ENCODE assay signal across 28 cellular contexts in genomic region chr3:84962460-84962859, GRCh38. TPM values are rescaled to one million over a fixed set of nuclear protein-coding genes. Genes with fewer than 3 reads are reported as not detected.
"Had no signal": no experiment of that assay in that cellular context is flagged by ENCODE, and none has a peak within 500 bp of the region (broad histone marks: within the 10 kb centered on the region; RNA-seq: fewer than 3 reads in every experiment).

No MANE protein-coding gene starts in this region.

- H3K9me3 ChIP-seq: colonic mucosa, heart right ventricle, pancreas, suprapubic skin, uterus had no signal

- H3K9me3 Mint-ChIP-seq: activated CD4-positive, alpha-beta memory T cell treated with anti-CD3 and anti-CD28 coated beads, Interleukin-2, amount 10 ng/mL, durations not matched to agents 7 days and 5 days; activated naive CD4-positive, alpha-beta T cell treated with anti-CD3 and anti-CD28 coated beads, Interleukin-2, amount 50 U/mL, for 24 hours; activated T-helper 1 cell treated with anti-CD3 and anti-CD28 coated beads, Interleukin-12 subunit alpha, Interleukin-12 subunit beta, Interleukin-2, Interleukin-4 antibody, amounts not matched to agents 30 ng/mL and 10 ng/mL and 1 ng/mL, durations not matched to agents 14 hours and 24 hours and 36 hours; stimulated activated naive CD8-positive, alpha-beta T cell treated with anti-CD3 and anti-CD28 coated beads, Interleukin-15, amount 100 ng/mL, for 72 hours; T-helper 1 cell treated with Interleukin-12 subunit alpha and Interleukin-12 subunit beta and Interleukin-4 antibody, amounts not matched to agents 30 μg/mL and 1 μg/mL, for 36 hours had no signal

- H3K4me3 ChIP-seq: colonic mucosa, heart right ventricle, lung, pancreas, skin epidermis, suprapubic skin, uterus had no signal

- DNase-seq: activated CD4-positive, alpha-beta memory T cell treated with anti-CD3 and anti-CD28 coated beads, Interleukin-2, amount 10 ng/mL, durations not matched to agents 7 days and 5 days; activated CD4-positive, alpha-beta T cell treated with anti-CD3 and anti-CD28 coated beads for 48 hours; activated CD4-positive, CD25-positive, alpha-beta regulatory T cell; activated CD8-positive, alpha-beta memory T cell treated with anti-CD3 and anti-CD28 coated beads, Interleukin-2, amount 10 ng/mL, durations not matched to agents 7 days and 5 days; activated gamma-delta T cell; aorta; brain microvascular endothelial cell; central memory CD4-positive, alpha-beta T cell; colonic mucosa; heart right ventricle; kidney; naive thymus-derived CD8-positive, alpha-beta T cell; pancreas; right cardiac atrium; stimulated activated CD4-positive, alpha-beta T cell treated with anti-CD3 and anti-CD28 coated beads, Interleukin-2, amount 100 ng/mL, for 24 hours; stimulated activated naive CD8-positive, alpha-beta T cell treated with anti-CD3 and anti-CD28 coated beads, Interleukin-15, amount 100 ng/mL, for 72 hours; T1000; trophoblast cell; uterus had no signal

- ATAC-seq: activated CD8-positive, alpha-beta memory T cell treated with anti-CD3 and anti-CD28 coated beads, Interleukin-2, amount 10 ng/mL, durations not matched to agents 7 days and 5 days; heart right ventricle; left lobe of liver; naive thymus-derived CD8-positive, alpha-beta T cell; pancreas; right cardiac atrium; stimulated activated effector memory CD8-positive, alpha-beta T cell treated with anti-CD3 and anti-CD28 coated beads, Interleukin-12 subunit alpha, Interleukin-12 subunit beta, amount 100 ng/mL, for 72 hours; stimulated activated naive CD8-positive, alpha-beta T cell treated with anti-CD3 and anti-CD28 coated beads, Interleukin-15, amount 100 ng/mL, for 72 hours had no signal

- H3K27ac Mint-ChIP-seq: activated CD4-positive, alpha-beta memory T cell treated with anti-CD3 and anti-CD28 coated beads, Interleukin-2, amount 10 ng/mL, durations not matched to agents 7 days and 5 days; activated CD8-positive, alpha-beta memory T cell treated with anti-CD3 and anti-CD28 coated beads, Interleukin-2, amount 10 ng/mL, durations not matched to agents 7 days and 5 days; activated naive CD4-positive, alpha-beta T cell treated with anti-CD3 and anti-CD28 coated beads, Interleukin-2, amount 50 U/mL, for 24 hours; activated T-helper 1 cell treated with anti-CD3 and anti-CD28 coated beads, Interleukin-12 subunit alpha, Interleukin-12 subunit beta, Interleukin-2, Interleukin-4 antibody, amounts not matched to agents 30 ng/mL and 10 ng/mL and 1 ng/mL, durations not matched to agents 14 hours and 24 hours and 36 hours; naive thymus-derived CD8-positive, alpha-beta T cell; stimulated activated effector memory CD8-positive, alpha-beta T cell treated with anti-CD3 and anti-CD28 coated beads, Interleukin-12 subunit alpha, Interleukin-12 subunit beta, amount 100 ng/mL, for 72 hours; stimulated activated naive CD8-positive, alpha-beta T cell treated with anti-CD3 and anti-CD28 coated beads, Interleukin-15, amount 100 ng/mL, for 72 hours; T-helper 1 cell treated with Interleukin-12 subunit alpha and Interleukin-12 subunit beta and Interleukin-4 antibody, amounts not matched to agents 30 μg/mL and 1 μg/mL, for 36 hours had no signal

- H3K4me1 ChIP-seq: colonic mucosa had no signal

- H3K36me3 ChIP-seq: brain microvascular endothelial cell, colonic mucosa, heart right ventricle, pancreas, suprapubic skin, uterus had no signal

- H3K36me3 Mint-ChIP-seq: activated CD8-positive, alpha-beta memory T cell treated with anti-CD3 and anti-CD28 coated beads, Interleukin-2, amount 10 ng/mL, durations not matched to agents 7 days and 5 days; stimulated activated effector memory CD8-positive, alpha-beta T cell treated with anti-CD3 and anti-CD28 coated beads, Interleukin-12 subunit alpha, Interleukin-12 subunit beta, amount 100 ng/mL, for 72 hours had no signal

- H3K4me1 Mint-ChIP-seq: activated CD8-positive, alpha-beta memory T cell treated with anti-CD3 and anti-CD28 coated beads, Interleukin-2, amount 10 ng/mL, durations not matched to agents 7 days and 5 days had no signal

- H3K27ac ChIP-seq: brain microvascular endothelial cell, colonic mucosa, epithelial cell of prostate, heart right ventricle, pancreas, skin epidermis, suprapubic skin, uterus had no signal

- H3K4me3 Mint-ChIP-seq: activated CD4-positive, alpha-beta memory T cell treated with anti-CD3 and anti-CD28 coated beads, Interleukin-2, amount 10 ng/mL, durations not matched to agents 7 days and 5 days; activated CD8-positive, alpha-beta memory T cell treated with anti-CD3 and anti-CD28 coated beads, Interleukin-2, amount 10 ng/mL, durations not matched to agents 7 days and 5 days; activated naive CD4-positive, alpha-beta T cell treated with anti-CD3 and anti-CD28 coated beads, Interleukin-2, amount 50 U/mL, for 24 hours; activated T-helper 1 cell treated with anti-CD3 and anti-CD28 coated beads, Interleukin-12 subunit alpha, Interleukin-12 subunit beta, Interleukin-2, Interleukin-4 antibody, amounts not matched to agents 30 ng/mL and 10 ng/mL and 1 ng/mL, durations not matched to agents 14 hours and 24 hours and 36 hours; stimulated activated effector memory CD8-positive, alpha-beta T cell treated with anti-CD3 and anti-CD28 coated beads, Interleukin-12 subunit alpha, Interleukin-12 subunit beta, amount 100 ng/mL, for 72 hours; stimulated activated naive CD8-positive, alpha-beta T cell treated with anti-CD3 and anti-CD28 coated beads, Interleukin-15, amount 100 ng/mL, for 72 hours; T-helper 1 cell treated with Interleukin-12 subunit alpha and Interleukin-12 subunit beta and Interleukin-4 antibody, amounts not matched to agents 30 μg/mL and 1 μg/mL, for 36 hours had no signal

RNA-seq across cellular contexts. Expression of gene CADM2, which starts 3.7 kb away (rescaled TPM):
- total RNA-seq: activated CD4-positive, alpha-beta memory T cell treated with anti-CD3 and anti-CD28 coated beads, Interleukin-2, amount 10 ng/mL, durations not matched to agents 7 days and 5 days; activated T-helper 1 cell treated with anti-CD3 and anti-CD28 coated beads, Interleukin-12 subunit alpha, Interleukin-12 subunit beta, Interleukin-2, Interleukin-4 antibody, amounts not matched to agents 30 ng/mL and 10 ng/mL and 1 ng/mL, durations not matched to agents 14 hours and 24 hours and 36 hours had no signal
- polyA plus RNA-seq: aorta had no signal
